9 cellular contexts compared by ENCODE assay signal in the genomic region with DNA sequence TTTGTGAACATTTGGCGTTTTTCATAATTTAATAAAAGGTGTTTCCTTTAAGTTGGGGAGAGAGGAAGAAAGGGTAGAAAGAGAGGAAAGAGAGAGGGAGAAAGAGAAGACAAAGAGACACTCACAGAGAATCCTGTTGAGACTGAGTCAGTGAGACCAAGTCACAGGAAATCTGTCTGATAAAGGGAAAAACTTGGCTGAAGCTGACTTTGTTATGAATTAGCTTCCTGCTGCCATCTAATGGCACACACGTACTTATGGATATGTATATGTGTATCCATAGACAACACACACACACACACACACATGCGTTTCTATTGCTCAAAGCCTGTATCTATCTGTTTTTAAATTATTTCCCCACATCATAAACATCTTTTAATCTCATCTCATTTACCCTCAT. TPM values are rescaled to one million over a fixed set of nuclear protein-coding genes. Genes with fewer than 3 reads are reported as not detected.
DNase-seq lines count a peak whose midpoint lies in the region; ATAC-seq and TF ChIP-seq lines count a peak whose summit lies in the region.
"Had no signal": no experiment of that assay in that cellular context is flagged by ENCODE, and none has a peak within 500 bp of the region (broad histone marks: within the 10 kb centered on the region; RNA-seq: fewer than 3 reads in every experiment).

No MANE protein-coding gene starts in this region.

- 22 to 26% methylated on average over 3 of the region's 3 CpGs for WGBS in esophagus squamous epithelium, 2 donors

- no peaks in the 10 kb centered on the region for H3K27me3 ChIP-seq in esophagus squamous epithelium

- no peak overlapping the region for H3K27ac Mint-ChIP-seq in Calu3 (ENCODE audit: unreplicated experiment)
- H3K27ac Mint-ChIP-seq in activated CD4-positive, alpha-beta memory T cell treated with anti-CD3 and anti-CD28 coated beads, Interleukin-2, amount 10 ng/mL, durations not matched to agents 7 days and 5 days, result no peak overlapping the region

- no peaks in the 10 kb centered on the region for H3K9me3 ChIP-seq in esophagus squamous epithelium

- TF ChIP-seq CTCF in Calu3 (IDR thresholded peaks at IDR 0.05; ENCODE audit: unreplicated experiment), result peak; percentile 17
- peak in 1 of 6 experiments; percentile 23 for TF ChIP-seq CTCF in esophagus squamous epithelium (IDR thresholded peaks at IDR 0.05)

- H3K4me1 ChIP-seq in esophagus squamous epithelium, result no peaks in the 10 kb centered on the region

- CTCF ChIA-PET in Calu3 (lab: Charles Lee), result interaction anchor here (0.8 kb wide), 1 partner anchor 227 kb away, joined by 3 read pairs; no protein-coding TSS in a partner anchor
- CTCF ChIA-PET in activated CD4-positive, alpha-beta memory T cell treated with anti-CD3 and anti-CD28 coated beads, Interleukin-2, amount 10 ng/mL, durations not matched to agents 7 days and 5 days (lab: Charles Lee), result interaction anchor here (0.7 kb wide), 1 partner anchor 209 kb away, joined by 3 read pairs; no protein-coding TSS in a partner anchor

- intact Hi-C loops in Calu3 (cut with micrococcal nuclease; ENCODE audit: unreplicated experiment) (loop anchor here (1.0 kb wide), 1 partner anchor 226 kb away; no protein-coding TSS in a partner anchor), esophagus squamous epithelium (cut with DNase I) (no loop called here)

- no peaks in the 10 kb centered on the region for H3K4me1 Mint-ChIP-seq in Calu3 (ENCODE audit: low read depth, unreplicated experiment)
- peaks cover 2% of the 10 kb centered on the region for H3K4me1 Mint-ChIP-seq in activated CD4-positive, alpha-beta memory T cell treated with anti-CD3 and anti-CD28 coated beads, Interleukin-2, amount 10 ng/mL, durations not matched to agents 7 days and 5 days

- DNase-seq in Calu3 (peak; percentile 18), HT1080 (ENCODE audit: low read depth) (peak; percentile 76), SW 1271 (lab: John Stamatoyannopoulos, UW) (peak; percentile 15 to 53), kidney glomerular epithelial cell (lab: John Stamatoyannopoulos, UW) (peak; percentile 15), esophagus squamous epithelium (lab: John Stamatoyannopoulos, UW) (no peak)
- no peak for DNase-seq in effector CD4-positive, alpha-beta T cell
- no peak for DNase-seq in activated CD4-positive, alpha-beta memory T cell treated with anti-CD3 and anti-CD28 coated beads, Interleukin-2, amount 10 ng/mL, durations not matched to agents 7 days and 5 days

- no peak overlapping the region for H3K27ac ChIP-seq in esophagus squamous epithelium

- no peaks in the 10 kb centered on the region for H3K36me3 Mint-ChIP-seq in Calu3 (ENCODE audit: insufficient read depth, unreplicated experiment)
- no peaks in the 10 kb centered on the region for H3K36me3 Mint-ChIP-seq in activated CD4-positive, alpha-beta memory T cell treated with anti-CD3 and anti-CD28 coated beads, Interleukin-2, amount 10 ng/mL, durations not matched to agents 7 days and 5 days (ENCODE audit: low read depth)

- H3K9me3 Mint-ChIP-seq in Calu3 (ENCODE audit: low read depth, unreplicated experiment), result no peaks in the 10 kb centered on the region
- no peaks in the 10 kb centered on the region for H3K9me3 Mint-ChIP-seq in activated CD4-positive, alpha-beta memory T cell treated with anti-CD3 and anti-CD28 coated beads, Interleukin-2, amount 10 ng/mL, durations not matched to agents 7 days and 5 days
- H3K9me3 Mint-ChIP-seq: neural crest cell had no signal

- no peaks in the 10 kb centered on the region for H3K27me3 Mint-ChIP-seq in Calu3 (ENCODE audit: unreplicated experiment)
- H3K27me3 Mint-ChIP-seq in activated CD4-positive, alpha-beta memory T cell treated with anti-CD3 and anti-CD28 coated beads, Interleukin-2, amount 10 ng/mL, durations not matched to agents 7 days and 5 days, result peaks cover 2% of the 10 kb centered on the region

- no peak for TF ChIP-seq POLR2A in esophagus squamous epithelium (IDR thresholded peaks at IDR 0.05)

- POLR2A ChIA-PET in activated CD4-positive, alpha-beta memory T cell treated with anti-CD3 and anti-CD28 coated beads, Interleukin-2, amount 10 ng/mL, durations not matched to agents 7 days and 5 days (lab: Charles Lee), result no interaction called here

- no peak for ATAC-seq in GM18520 (IDR thresholded peaks at IDR 0.05; ENCODE audit: unreplicated experiment)

- H3K4me3 ChIP-seq in esophagus squamous epithelium, result no peak overlapping the region

- H3K4me3 Mint-ChIP-seq in Calu3 (ENCODE audit: low read depth, unreplicated experiment), result no peak overlapping the region
- no peak overlapping the region for H3K4me3 Mint-ChIP-seq in activated CD4-positive, alpha-beta memory T cell treated with anti-CD3 and anti-CD28 coated beads, Interleukin-2, amount 10 ng/mL, durations not matched to agents 7 days and 5 days
- H3K4me3 Mint-ChIP-seq: neural crest cell had no signal

- BruUV-seq in Calu3 (replicated peaks; lab: Mats Ljungman, UMichigan), result no TSS peak

- H3K36me3 ChIP-seq in esophagus squamous epithelium, result no peaks in the 10 kb centered on the region

RNA-seq across cellular contexts. Expression of gene DISC1, which starts 42.5 kb away (rescaled TPM):
- 6.6 and 9.8 TPM in 2 replicates for total RNA-seq in Calu3 (2022)
- 5.2 and 5.5 TPM in 2 replicates for total RNA-seq in HT1080 (2014; rRNA removed; shearing (Covaris generic))
- 1.8 and 2.5 TPM in 2 replicates for polyA plus RNA-seq in HT1080 (2015; cell fraction: cytosol; rRNA removed)
- 2.6 and 3.7 TPM in 2 replicates for polyA plus RNA-seq in HT1080 (2015; cell fraction: nucleus; rRNA removed)
- total RNA-seq in esophagus squamous epithelium, result 10 to 100 TPM in 1 of 4 donors, 1 to 10 TPM in 3; 3.3 to 11.4 (median 4.2) TPM
- total RNA-seq in activated CD4-positive, alpha-beta memory T cell treated with anti-CD3 and anti-CD28 coated beads, Interleukin-2, amount 10 ng/mL, durations not matched to agents 7 days and 5 days, result 10 to 100 TPM; 17.5 to 18.0 TPM

RNA-seq across cellular contexts. Expression of gene TSNAX, which starts 55.6 kb away (rescaled TPM):
- 55.5 and 56.9 TPM in 2 replicates for total RNA-seq in Calu3 (2022)
- total RNA-seq in HT1080 (2014; rRNA removed; shearing (Covaris generic)), result 33.6 and 34.8 TPM in 2 replicates
- 40.5 and 46.3 TPM in 2 replicates for polyA plus RNA-seq in HT1080 (2015; cell fraction: cytosol; rRNA removed)
- polyA plus RNA-seq in HT1080 (2015; cell fraction: nucleus; rRNA removed), result 49.9 and 51.6 TPM in 2 replicates
- total RNA-seq in esophagus squamous epithelium, result 10 to 100 TPM; 11.6 to 28.4 (median 22.3) TPM
- 10 to 100 TPM; 44.4 to 48.7 TPM for total RNA-seq in activated CD4-positive, alpha-beta memory T cell treated with anti-CD3 and anti-CD28 coated beads, Interleukin-2, amount 10 ng/mL, durations not matched to agents 7 days and 5 days

Comparison
In these comparisons a context has a peak if more than half of its experiments do, and no peak if none do; other contexts are left out.
1. DNase-seq: peak in Calu3 (single experiment), HT1080 (single experiment), SW 1271 (2 of 2) and kidney glomerular epithelial cell (single experiment); none in effector CD4-positive, alpha-beta T cell (single experiment), esophagus squamous epithelium (single experiment) and activated CD4-positive, alpha-beta memory T cell treated with anti-CD3 and anti-CD28 coated beads, Interleukin-2, amount 10 ng/mL, durations not matched to agents 7 days and 5 days (single experiment).